Comparison of ENCODE assay signal across 11 cellular contexts in genomic region chr11:128498846-128499245, GRCh38.
DNase-seq lines count a peak whose midpoint lies in the region; ATAC-seq, FAIRE-seq and TF ChIP-seq lines count a peak whose summit lies in the region.
"Had no signal": no experiment of that assay in that cellular context is flagged by ENCODE, and none has a peak within 500 bp of the region (broad histone marks: within the 10 kb centered on the region; RNA-seq: fewer than 3 reads in every experiment).

No MANE protein-coding gene starts in this region.

- no peak for TF ChIP-seq RAD21 in A549 (conservative IDR thresholded peaks at IDR 0.05 in 1 of 2, IDR thresholded peaks at IDR 0.05 in 1 of 2)

- H3K4me1 Mint-ChIP-seq in activated CD4-positive, alpha-beta memory T cell treated with anti-CD3 and anti-CD28 coated beads, Interleukin-2, amount 10 ng/mL, durations not matched to agents 7 days and 5 days: peaks cover 96% of the 10 kb centered on the region

- no peaks in the 10 kb centered on the region for H3K27me3 Mint-ChIP-seq in activated CD4-positive, alpha-beta memory T cell treated with anti-CD3 and anti-CD28 coated beads, Interleukin-2, amount 10 ng/mL, durations not matched to agents 7 days and 5 days

- H3K9me3 ChIP-seq in A549: no peaks in the 10 kb centered on the region

- H3K36me3 Mint-ChIP-seq in activated CD4-positive, alpha-beta memory T cell treated with anti-CD3 and anti-CD28 coated beads, Interleukin-2, amount 10 ng/mL, durations not matched to agents 7 days and 5 days (ENCODE audit: low read depth): peaks cover 87% of the 10 kb centered on the region

- peaks cover 91% of the 10 kb centered on the region for H3K4me1 ChIP-seq in A549

- no peak for TF ChIP-seq POLR2A in A549 (IDR thresholded peaks at IDR 0.05; ENCODE audit: low read length)

- DNase-seq in A549 (ENCODE audit: low read depth in 1 of 2, low spot score in 1 of 2) (no peak), GM06990 (ENCODE audit: extremely low read depth, insufficient read length) (no peak), kidney tubule cell (ENCODE audit: low spot score) (peak; percentile 58), GM19240 (ENCODE audit: insufficient read length, low spot score) (no peak), GM10248 (ENCODE audit: extremely low spot score) (no peak), NOMO-1 treated with DMSO at 0.1 percent for 48 hours (lab: John Stamatoyannopoulos, UW; ENCODE audit: unreplicated experiment) (no peak)
- no peak for DNase-seq in activated CD4-positive, alpha-beta memory T cell treated with anti-CD3 and anti-CD28 coated beads, Interleukin-2, amount 10 ng/mL, durations not matched to agents 7 days and 5 days
- DNase-seq: DMS153, NCI-H1105 treated with DMSO at 0.1 percent for 48 hours, posterior cingulate gyrus had no signal

- TF ChIP-seq EP300 in A549 (IDR thresholded peaks at IDR 0.05): no peak

- no peaks in the 10 kb centered on the region for H3K36me3 ChIP-seq in GM06990 (ENCODE audit: control insufficient read depth, insufficient read depth, low read length)

- 59% methylated on average over 2 of the region's 2 CpGs for WGBS in A549 (ENCODE audit: missing lambda C conversion rate)

- POLR2A ChIA-PET in A549 (lab: Yijun Ruan, JAX) (interaction anchor here (0.8 kb wide), 1 partner anchor 23 kb away, joined by 3 read pairs; no protein-coding TSS in a partner anchor), GM10248 (lab: Yijun Ruan, JAX) (no interaction called here)
- POLR2A ChIA-PET in activated CD4-positive, alpha-beta memory T cell treated with anti-CD3 and anti-CD28 coated beads, Interleukin-2, amount 10 ng/mL, durations not matched to agents 7 days and 5 days (lab: Charles Lee): interaction anchor here (0.8 to 31.4 kb wide), 7 partner anchors 12 to 207 kb away, joined by 3 to 1025 read pairs (median 302); no protein-coding TSS in a partner anchor

- peak overlapping the region; percentile 69 for H3K4me3 Mint-ChIP-seq in activated CD4-positive, alpha-beta memory T cell treated with anti-CD3 and anti-CD28 coated beads, Interleukin-2, amount 10 ng/mL, durations not matched to agents 7 days and 5 days

- H3K9me3 Mint-ChIP-seq in activated CD4-positive, alpha-beta memory T cell treated with anti-CD3 and anti-CD28 coated beads, Interleukin-2, amount 10 ng/mL, durations not matched to agents 7 days and 5 days: no peaks in the 10 kb centered on the region

- CTCF ChIA-PET in A549 (lab: Yijun Ruan, JAX): no interaction called here
- CTCF ChIA-PET in activated CD4-positive, alpha-beta memory T cell treated with anti-CD3 and anti-CD28 coated beads, Interleukin-2, amount 10 ng/mL, durations not matched to agents 7 days and 5 days (lab: Charles Lee): interaction anchor here (0.7 to 5.3 kb wide), 5 partner anchors 9 to 54 kb away, joined by 3 to 28 read pairs (median 6); no protein-coding TSS in a partner anchor
- CTCF ChIA-PET in GM10248 (lab: Yijun Ruan, JAX): interaction anchor here (0.9 to 2.8 kb wide), 5 partner anchors 10 to 55 kb away, joined by 3 to 14 read pairs (median 8); no protein-coding TSS in a partner anchor

- TF ChIP-seq CTCF in A549 (IDR thresholded peaks at IDR 0.05) (no peak), GM06990 (IDR thresholded peaks at IDR 0.05; ENCODE audit: insufficient read depth, low read length, poor library complexity, severe bottlenecking) (no peak), GM10248 (IDR thresholded peaks at IDR 0.05; ENCODE audit: control extremely low read depth, extremely low read depth, low read depth, missing control alignments) (no peak)

- no peak for ATAC-seq in A549
- no peak for ATAC-seq in HG02884 (IDR thresholded peaks at IDR 0.05; ENCODE audit: unreplicated experiment)

- H3K4me3 ChIP-seq in A549 (no peak overlapping the region), GM06990 (replicated peaks; ENCODE audit: low read depth, low read length) (peak overlapping the region; percentile 10; the same call in 1 of the 2 replicates)

- no peak for FAIRE-seq in A549 (lab: Jason Lieb, UNC)

- peak overlapping the region; percentile 80 to 90; a peak in 5 of 6 replicates for H3K27ac ChIP-seq in A549

- H3K4me2 ChIP-seq in A549: peak overlapping the region; percentile 85; the same call in 2 of the 3 replicates

- H3K27ac Mint-ChIP-seq in activated CD4-positive, alpha-beta memory T cell treated with anti-CD3 and anti-CD28 coated beads, Interleukin-2, amount 10 ng/mL, durations not matched to agents 7 days and 5 days: peak overlapping the region; percentile 76

- no peaks in the 10 kb centered on the region for H3K27me3 ChIP-seq in GM06990 (replicated peaks; ENCODE audit: control insufficient read depth, insufficient read depth, low read length)

TF ChIP-seq in A549, 52 proteins besides CTCF, POLR2A, EP300 and RAD21:
- no peak for TF ChIP-seq RCOR1 (IDR thresholded peaks at IDR 0.05; ENCODE audit: low read depth, low read length)
- TF ChIP-seq CBX8 (IDR thresholded peaks at IDR 0.05): no peak
- no peak for TF ChIP-seq ELK1 (IDR thresholded peaks at IDR 0.05; ENCODE audit: low read depth, low read length)
- no peak for TF ChIP-seq GATA3 (IDR thresholded peaks at IDR 0.05; ENCODE audit: borderline replicate concordance)
- TF ChIP-seq EHF (CRISPR knock-in tag; IDR thresholded peaks at IDR 0.05): no peak
- TF ChIP-seq ATOH8 (CRISPR knock-in tag; IDR thresholded peaks at IDR 0.05; ENCODE audit: low read depth): no peak
- TF ChIP-seq MAX (IDR thresholded peaks at IDR 0.05): no peak
- no peak for TF ChIP-seq MAFK (IDR thresholded peaks at IDR 0.05; ENCODE audit: partially characterized antibody)
- no peak for TF ChIP-seq JUNB (IDR thresholded peaks at IDR 0.05)
- no peak for TF ChIP-seq ZNF302 (CRISPR knock-in tag; IDR thresholded peaks at IDR 0.05)
- TF ChIP-seq KDM5A (IDR thresholded peaks at IDR 0.05): no peak
- no peak for TF ChIP-seq TFCP2L1 (CRISPR knock-in tag; IDR thresholded peaks at IDR 0.05)
- TF ChIP-seq ESRRA (IDR thresholded peaks at IDR 0.05; ENCODE audit: borderline replicate concordance, low read length): no peak
- no peak for TF ChIP-seq HDAC2 (IDR thresholded peaks at IDR 0.05)
- TF ChIP-seq RARB (CRISPR knock-in tag; IDR thresholded peaks at IDR 0.05): no peak
